ENCODE assay signal across 1 cellular context in the genomic region with DNA sequence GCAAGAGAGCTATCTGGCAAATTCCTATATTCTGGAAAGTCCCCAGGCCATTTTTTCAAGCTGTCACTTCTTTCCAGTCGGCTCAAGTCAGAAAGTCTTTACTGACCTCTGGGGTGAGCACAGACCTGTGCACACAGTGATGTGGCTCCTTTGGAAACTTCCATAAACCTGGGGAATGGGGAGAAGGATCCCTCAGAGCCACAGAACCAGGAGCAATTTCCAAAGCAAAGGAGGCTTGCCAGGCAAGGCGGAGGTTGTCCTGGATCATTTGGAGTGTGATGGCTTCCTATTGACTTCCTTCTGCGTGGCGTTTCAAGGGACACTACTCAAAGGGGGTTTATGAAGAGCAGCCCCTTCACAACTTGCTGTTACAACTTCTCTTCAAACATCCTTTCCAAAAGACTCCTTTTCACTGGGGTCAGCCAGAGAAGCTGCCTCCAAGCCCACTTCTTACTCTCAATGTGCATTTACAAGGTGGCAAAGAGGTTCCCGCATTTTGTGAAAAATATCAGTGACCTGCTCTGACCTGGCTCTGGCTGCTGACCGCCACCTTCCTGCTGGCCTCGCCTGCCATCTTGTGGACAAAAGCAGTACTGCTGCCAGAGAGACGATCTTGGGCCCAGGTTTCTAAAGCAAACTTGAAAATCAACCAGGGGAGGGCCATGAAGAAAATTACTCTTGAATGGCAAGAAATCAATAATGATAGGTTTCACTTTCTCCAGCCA.
TF ChIP-seq lines count a peak whose summit lies in the region.

No MANE protein-coding gene starts in this region.

TF ChIP-seq in SK-N-SH, 30 proteins besides CTCF, POLR2A, EP300 and RAD21:
- TF ChIP-seq NRF1 (IDR thresholded peaks at IDR 0.05; ENCODE audit: low read depth, low read length) (peak; percentile 36; the same call in 1 of the 2 replicates), EZH2phosphoT487 (IDR thresholded peaks at IDR 0.05; ENCODE audit: borderline replicate concordance, low read depth) (no peak), GABPA (IDR thresholded peaks at IDR 0.05; ENCODE audit: low read depth) (no peak), SMC3 (IDR thresholded peaks at IDR 0.05; ENCODE audit: low read depth, low read length) (peak; percentile 99), TCF12 (IDR thresholded peaks at IDR 0.05) (no peak), MXI1 (IDR thresholded peaks at IDR 0.05; ENCODE audit: low read depth, low read length) (0 out of 2 replicates have a peak, but pooled peaks have one; percentile 31), GATA2 (CRISPR knock-in tag; IDR thresholded peaks at IDR 0.05) (no peak), RCOR1 (IDR thresholded peaks at IDR 0.05; ENCODE audit: low read length) (0 out of 2 replicates have a peak, but pooled peaks have one; percentile 50)
TF ChIP-seq in SK-N-SH: peak in this region for 4.
